1 cellular context compared by ENCODE assay signal in genomic region chr6:37049990-37050853, GRCh38.
A peak's percentile ranks its signal among the peaks of the same experiment; 100 is the strongest.
TF ChIP-seq lines count a peak whose summit lies in the region.

No MANE protein-coding gene starts in this region.

TF ChIP-seq in K562, 482 proteins besides CTCF, POLR2A, EP300 and RAD21 (continued from another document and continues in another):
- TF ChIP-seq ETV1 (tag; conservative IDR thresholded peaks at IDR 0.05; ENCODE audit: low read depth) (peak; percentile 39; the same call in 1 of the 2 replicates), CBFB (CRISPR knock-in tag; IDR thresholded peaks at IDR 0.05) (0 out of 2 replicates have a peak, but pooled peaks have one; percentile 81), CAMTA2 (CRISPR knock-in tag; conservative IDR thresholded peaks at IDR 0.05) (peak; percentile 88; the same call in 1 of the 2 replicates), RBM14 (IDR thresholded peaks at IDR 0.05; ENCODE audit: borderline replicate concordance, insufficient read depth, low read depth, low read length) (no peak), PREB (CRISPR knock-in tag; IDR thresholded peaks at IDR 0.05) (no peak), FOXJ3 (CRISPR knock-in tag; IDR thresholded peaks at IDR 0.05) (no peak), ZNF696 (CRISPR knock-in tag; conservative IDR thresholded peaks at IDR 0.05) (no peak), POLR2AphosphoS2 (IDR thresholded peaks at IDR 0.05; ENCODE audit: low read length) (no peak), MAFF (IDR thresholded peaks at IDR 0.05; ENCODE audit: low read length) (no peak), MXD1 (CRISPR knock-in tag; IDR thresholded peaks at IDR 0.05; ENCODE audit: borderline replicate concordance, poor library complexity, severe bottlenecking) (peak; percentile 3), ZKSCAN8 (CRISPR knock-in tag; IDR thresholded peaks at IDR 0.05) (0 out of 2 replicates have a peak, but pooled peaks have one; percentile 62), HNRNPL (IDR thresholded peaks at IDR 0.05; ENCODE audit: low read depth, low read length) (0 out of 2 replicates have a peak, but pooled peaks have one; percentile 46), FOXO4 (CRISPR knock-in tag; IDR thresholded peaks at IDR 0.05) (no peak), ZNF143 (CRISPR knock-in tag; IDR thresholded peaks at IDR 0.05) (no peak), YY1 (IDR thresholded peaks at IDR 0.05; ENCODE audit: borderline replicate concordance in 1 of 3, control insufficient read depth in 1 of 3, extremely low read depth in 1 of 3, insufficient read depth in 3 of 3, insufficient read length in 1 of 3, insufficient replicate concordance in 2 of 3, low read depth in 1 of 3, low read length in 2 of 3) (peak in 2 of 3 experiments; percentile 54 to 69), TFAP4 (CRISPR knock-in tag; IDR thresholded peaks at IDR 0.05; ENCODE audit: borderline replicate concordance) (peak; percentile 85; the same call in 1 of the 2 replicates), MLX (CRISPR knock-in tag; conservative IDR thresholded peaks at IDR 0.05) (peak in 1 of 2 experiments; percentile 78; a peak in 1 of 4 replicates), NCOR1 (IDR thresholded peaks at IDR 0.05) (peak; percentile 74), THAP12 (CRISPR knock-in tag; IDR thresholded peaks at IDR 0.05) (no peak), ZBTB12 (CRISPR knock-in tag; IDR thresholded peaks at IDR 0.05) (no peak), KAT2B (IDR thresholded peaks at IDR 0.05; ENCODE audit: low read depth, low read length) (no peak), POU5F1 (IDR thresholded peaks at IDR 0.05; ENCODE audit: borderline replicate concordance, low read depth, low read length, partially characterized antibody) (no peak), BRD4 (IDR thresholded peaks at IDR 0.05) (no peak), FOS (IDR thresholded peaks at IDR 0.05; ENCODE audit: extremely low read depth, insufficient read length) (no peak), CSDE1 (IDR thresholded peaks at IDR 0.05) (0 out of 4 replicates have a peak, but pooled peaks of 1 of the 2 experiments have one; percentile 31), COPS2 (conservative IDR thresholded peaks at IDR 0.05) (no peak), HLTF (IDR thresholded peaks at IDR 0.05) (peak; percentile 61; the same call in 1 of the 2 replicates), NKRF (IDR thresholded peaks at IDR 0.05; ENCODE audit: borderline replicate concordance) (0 out of 2 replicates have a peak, but pooled peaks have one; percentile 30), SRSF9 (IDR thresholded peaks at IDR 0.05; ENCODE audit: borderline replicate concordance, low read depth, low read length) (no peak), FOXK2 (conservative IDR thresholded peaks at IDR 0.05 in 1 of 2, IDR thresholded peaks at IDR 0.05 in 1 of 2; ENCODE audit: low read depth in 2 of 2) (no peak; a peak in 1 of 4 replicates), POLR3A (IDR thresholded peaks at IDR 0.05; ENCODE audit: borderline replicate concordance, extremely low read depth, insufficient read depth, insufficient read length) (no peak), ESRRB (CRISPR knock-in tag; IDR thresholded peaks at IDR 0.05; ENCODE audit: borderline replicate concordance) (no peak), PHTF2 (CRISPR knock-in tag; IDR thresholded peaks at IDR 0.05) (no peak), SFPQ (IDR thresholded peaks at IDR 0.05; ENCODE audit: low read depth, low read length) (no peak), ZNF165 (CRISPR knock-in tag; IDR thresholded peaks at IDR 0.05; ENCODE audit: borderline replicate concordance) (no peak), PRDM10 (IDR thresholded peaks at IDR 0.05; ENCODE audit: partially characterized antibody) (peak; percentile 52), CTCFL (IDR thresholded peaks at IDR 0.05; ENCODE audit: borderline replicate concordance, insufficient read depth, low read depth, low read length, poor library complexity, severe bottlenecking) (no peak), MAZ (CRISPR knock-in tag; conservative IDR thresholded peaks at IDR 0.05 in 1 of 2, IDR thresholded peaks at IDR 0.05 in 1 of 2) (peak; percentile 59 to 96)
